10 cellular contexts compared by ENCODE assay signal in the genomic region with DNA sequence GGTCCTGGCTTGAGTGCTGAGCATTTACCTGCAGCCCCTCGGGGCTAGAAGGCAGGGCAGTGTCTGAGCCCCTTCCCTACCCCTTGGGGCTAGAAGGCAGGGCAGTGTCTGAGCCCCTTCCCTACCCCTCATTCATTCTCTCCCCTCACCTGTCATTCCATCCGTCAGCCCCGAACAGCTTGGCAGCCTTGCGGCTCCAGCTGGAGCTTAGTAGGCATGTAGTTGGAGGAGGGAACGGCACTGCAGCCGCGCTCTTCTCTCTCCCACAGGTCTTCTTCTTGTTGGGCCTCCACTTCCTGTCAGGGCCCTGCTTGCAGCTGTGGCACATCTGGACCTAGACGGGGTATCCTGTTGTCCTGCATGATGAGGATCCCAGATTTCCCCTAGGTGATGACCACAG. TPM values are rescaled to one million over a fixed set of nuclear protein-coding genes. Genes with fewer than 3 reads are reported as not detected.
A peak's percentile ranks its signal among the peaks of the same experiment; 100 is the strongest.
DNase-seq lines count a peak whose midpoint lies in the region; FAIRE-seq and TF ChIP-seq lines count a peak whose summit lies in the region.
"Had no signal": no experiment of that assay in that cellular context is flagged by ENCODE, and none has a peak within 500 bp of the region (broad histone marks: within the 10 kb centered on the region; RNA-seq: fewer than 3 reads in every experiment).

No MANE protein-coding gene starts in this region.

- H3K27me3 ChIP-seq in sigmoid colon, result no peaks in the 10 kb centered on the region

- intact Hi-C loops in sigmoid colon (cut with DNase I), result no loop called here

- no peak for TF ChIP-seq EP300 in sigmoid colon (IDR thresholded peaks at IDR 0.05)

- H3K4me3 ChIP-seq in coronary artery (peak overlapping the region; percentile 44), sigmoid colon (no peak overlapping the region)

- peaks cover 0 to 95% (median 83%) of the 10 kb centered on the region in 4 donors for H3K4me1 ChIP-seq in sigmoid colon

- H3K9me3 ChIP-seq in sigmoid colon, result no peaks in the 10 kb centered on the region

- TF ChIP-seq CTCF in coronary artery (IDR thresholded peaks at IDR 0.05), result no peak
- no peak for TF ChIP-seq CTCF in sigmoid colon (IDR thresholded peaks at IDR 0.05)

- WGBS in sigmoid colon, 2 donors, result 75 to 84% methylated on average over 8 of the region's 8 CpGs

- TF ChIP-seq POLR2A in GM12891 (IDR thresholded peaks at IDR 0.05; ENCODE audit: low read depth, low read length) (no peak), sigmoid colon (IDR thresholded peaks at IDR 0.05) (no peak)

- H3K27ac ChIP-seq in coronary artery (peak overlapping the region; percentile 9 to 84), sigmoid colon (peak overlapping the region; percentile 50 to 80 (median 65))
- H3K27ac ChIP-seq: 22Rv1 had no signal

- DNase-seq in DMS 273 (lab: John Stamatoyannopoulos, UW; ENCODE audit: unreplicated experiment), result peak; percentile 53
- DNase-seq in DMS 273 treated with DMSO at 0.1 percent for 48 hours (lab: John Stamatoyannopoulos, UW), result no peak
- DNase-seq in GM12891 (ENCODE audit: insufficient read length, low spot score), result no peak
- DNase-seq in coronary artery (ENCODE audit: low spot score), result no peak
- DNase-seq in sigmoid colon, result peak; percentile 61
- DNase-seq in activated gamma-delta T cell treated with Interleukin-2 at 50 U/mL for 16 hours, result no peak
- DNase-seq in H4 (ENCODE audit: low spot score), result no peak
- no peak for DNase-seq in ecto neural progenitor cell (ENCODE audit: low spot score)
- DNase-seq: NCI-H2227 treated with DMSO at 0.1 percent for 48 hours had no signal

- no peaks in the 10 kb centered on the region for H3K36me3 ChIP-seq in sigmoid colon

- FAIRE-seq in GM12891 (lab: Jason Lieb, UNC), result no peak

TF ChIP-seq in GM12891, 5 proteins besides CTCF, POLR2A, EP300 and RAD21:
- no peak for TF ChIP-seq TAF1 (IDR thresholded peaks at IDR 0.05; ENCODE audit: low read depth, low read length)
- TF ChIP-seq PAX5 (IDR thresholded peaks at IDR 0.05; ENCODE audit: insufficient read depth, low read length, severe bottlenecking), result no peak
- TF ChIP-seq SPI1 (IDR thresholded peaks at IDR 0.05; ENCODE audit: low read depth, low read length), result 0 out of 2 replicates have a peak, but pooled peaks have one; percentile 15
TF ChIP-seq in GM12891: peak in this region for 1.

RNA-seq across cellular contexts. Expression of a gene that starts 22.1 kb away (rescaled TPM):
- polyA plus RNA-seq in GM12891 (2012; ENCODE audit: low read depth, missing spikeins), result 59.4 TPM
- total RNA-seq in sigmoid colon, result 10 to 100 TPM; 32.1 to 61.4 (median 40.5) TPM
- 10 to 100 TPM; 37.8 to 55.5 (median 39.3) TPM for polyA plus RNA-seq in sigmoid colon
- total RNA-seq in H4 (2014; rRNA removed; shearing (Covaris generic)), result 11.8 and 12.7 TPM in 2 replicates

Comparison
In these comparisons a context has a peak if more than half of its experiments do, and no peak if none do; other contexts are left out.
1. DNase-seq: peak in DMS 273 (single experiment) and sigmoid colon (single experiment); none in DMS 273 treated with DMSO at 0.1 percent for 48 hours (single experiment), GM12891 (single experiment), coronary artery (single experiment), activated gamma-delta T cell treated with Interleukin-2 at 50 U/mL for 16 hours (single experiment), H4 (single experiment) and ecto neural progenitor cell (single experiment).